ENCODE assay signal across 21 cellular contexts in genomic region chr13:23963947-23964346, GRCh38.
A peak's percentile ranks its signal among the peaks of the same experiment; 100 is the strongest.
DNase-seq lines count a peak whose midpoint lies in the region; ATAC-seq and TF ChIP-seq lines count a peak whose summit lies in the region.
"Had no signal": no experiment of that assay in that cellular context is flagged by ENCODE, and none has a peak within 500 bp of the region (broad histone marks: within the 10 kb centered on the region; RNA-seq: fewer than 3 reads in every experiment).

No MANE protein-coding gene starts in this region.

- H3K36me3 Mint-ChIP-seq in activated naive CD4-positive, alpha-beta T cell treated with anti-CD3 and anti-CD28 coated beads, Interleukin-2, amount 10 ng/mL, durations not matched to agents 7 days and 5 days = no peaks in the 10 kb centered on the region
- H3K36me3 Mint-ChIP-seq in T-cell = no peaks in the 10 kb centered on the region
- H3K36me3 Mint-ChIP-seq: immature natural killer cell, naive B cell had no signal

- peaks cover 5% of the 10 kb centered on the region for H3K4me1 ChIP-seq in colonic mucosa

- no peak for DNase-seq in activated naive CD4-positive, alpha-beta T cell treated with anti-CD3 and anti-CD28 coated beads, Interleukin-2, amount 10 ng/mL, durations not matched to agents 7 days and 5 days
- no peak for DNase-seq in activated naive CD4-positive, alpha-beta T cell treated with anti-CD3 and anti-CD28 coated beads, Interleukin-2, amount 50 U/mL, for 16 hours
- DNase-seq in colonic mucosa = no peak
- DNase-seq in stimulated activated naive CD8-positive, alpha-beta T cell treated with anti-CD3 and anti-CD28 coated beads, Interleukin-15, amount 100 ng/mL, for 72 hours = no peak
- DNase-seq in OCI-M2 (lab: John Stamatoyannopoulos, UW; ENCODE audit: unreplicated experiment) = no peak
- DNase-seq in T-cell = no peak
- DNase-seq: activated CD4-positive, alpha-beta T cell treated with anti-CD3 and anti-CD28 coated beads for 1 hour; activated T-cell treated with anti-CD3 and anti-CD28 coated beads, Interleukin-2, amount 50 U/mL, for 4 hours; caudate nucleus; effector CD4-positive, alpha-beta T cell; immature natural killer cell; naive B cell; NCI-H146; pancreas; sigmoid colon; SK-N-SH; stimulated activated CD4-positive, alpha-beta T cell treated with anti-CD3 and anti-CD28 coated beads, Interleukin-2, amount 100 ng/mL, for 24 hours had no signal

- no peak overlapping the region for H3K4me3 ChIP-seq in colonic mucosa
- H3K4me3 ChIP-seq: esophagus muscularis mucosa, lung, pancreas, sigmoid colon had no signal

- H3K9me3 ChIP-seq in colonic mucosa = no peaks in the 10 kb centered on the region
- H3K9me3 ChIP-seq: esophagus muscularis mucosa, pancreas, sigmoid colon, SK-N-SH had no signal

- intact Hi-C loops in colonic mucosa (cut with DNase I) = no loop called here

- no peak overlapping the region for H3K9ac ChIP-seq in colonic mucosa (ENCODE audit: low read depth in 2 of 2, low read length in 2 of 2)
- H3K9ac ChIP-seq: SK-N-SH had no signal

- ATAC-seq in HG03565 (IDR thresholded peaks at IDR 0.05; ENCODE audit: unreplicated experiment) = peak; percentile 34
- ATAC-seq in stimulated activated naive CD8-positive, alpha-beta T cell treated with anti-CD3 and anti-CD28 coated beads, Interleukin-15, amount 100 ng/mL, for 72 hours = peak; percentile 39
- ATAC-seq in T-cell (replicated peaks in 1 of 4) = no peak
- ATAC-seq in GM19023 (IDR thresholded peaks at IDR 0.05; ENCODE audit: unreplicated experiment) = no peak
- ATAC-seq: pancreas had no signal

- H3K36me3 ChIP-seq in colonic mucosa = no peaks in the 10 kb centered on the region
- H3K36me3 ChIP-seq: esophagus muscularis mucosa, pancreas, sigmoid colon had no signal

- no peaks in the 10 kb centered on the region for H3K27me3 ChIP-seq in colonic mucosa
- H3K27me3 ChIP-seq: esophagus muscularis mucosa, pancreas, sigmoid colon had no signal

- no peaks in the 10 kb centered on the region for H3K9me3 Mint-ChIP-seq in activated naive CD4-positive, alpha-beta T cell treated with anti-CD3 and anti-CD28 coated beads, Interleukin-2, amount 10 ng/mL, durations not matched to agents 7 days and 5 days
- H3K9me3 Mint-ChIP-seq in stimulated activated naive CD8-positive, alpha-beta T cell treated with anti-CD3 and anti-CD28 coated beads, Interleukin-15, amount 100 ng/mL, for 72 hours = no peaks in the 10 kb centered on the region
- H3K9me3 Mint-ChIP-seq in T-cell = no peaks in the 10 kb centered on the region
- H3K9me3 Mint-ChIP-seq: activated T-cell treated with anti-CD3 and anti-CD28 coated beads, Interleukin-2, amount 50 U/mL, for 4 hours; immature natural killer cell; naive B cell had no signal

- H3K27ac ChIP-seq in colonic mucosa = peak overlapping the region; percentile 11
- H3K27ac ChIP-seq: esophagus muscularis mucosa, pancreas, sigmoid colon had no signal

- TF ChIP-seq CTCF in colonic mucosa (IDR thresholded peaks at IDR 0.05) = no peak

- POLR2A ChIA-PET in T-cell (lab: Charles Lee) = no interaction called here

- H3K4me1 Mint-ChIP-seq in activated naive CD4-positive, alpha-beta T cell treated with anti-CD3 and anti-CD28 coated beads, Interleukin-2, amount 10 ng/mL, durations not matched to agents 7 days and 5 days = peaks cover 57% of the 10 kb centered on the region
- peaks cover 52% of the 10 kb centered on the region for H3K4me1 Mint-ChIP-seq in stimulated activated naive CD8-positive, alpha-beta T cell treated with anti-CD3 and anti-CD28 coated beads, Interleukin-15, amount 100 ng/mL, for 72 hours
- peaks cover 12 to 21% (median 14%) of the 10 kb centered on the region in 3 donors for H3K4me1 Mint-ChIP-seq in T-cell

- CTCF ChIA-PET in activated naive CD4-positive, alpha-beta T cell treated with anti-CD3 and anti-CD28 coated beads, Interleukin-2, amount 10 ng/mL, durations not matched to agents 7 days and 5 days (lab: Charles Lee) = interaction anchor here (0.7 to 1.0 kb wide), 2 partner anchors 56 to 82 kb away, joined by 3 read pairs; no protein-coding TSS in a partner anchor
- CTCF ChIA-PET in T-cell (lab: Charles Lee) = interaction anchor here in 1 of 2 donors (0.6 kb wide), 1 partner anchor 262 kb away, joined by 3 read pairs; no protein-coding TSS in a partner anchor

- no peak overlapping the region for H3K4me3 Mint-ChIP-seq in activated naive CD4-positive, alpha-beta T cell treated with anti-CD3 and anti-CD28 coated beads, Interleukin-2, amount 10 ng/mL, durations not matched to agents 7 days and 5 days
- peak overlapping the region in 1 of 2 donors; percentile 36 for H3K4me3 Mint-ChIP-seq in stimulated activated naive CD8-positive, alpha-beta T cell treated with anti-CD3 and anti-CD28 coated beads, Interleukin-15, amount 100 ng/mL, for 72 hours
- H3K4me3 Mint-ChIP-seq in T-cell = no peak overlapping the region
- H3K4me3 Mint-ChIP-seq: activated T-cell treated with anti-CD3 and anti-CD28 coated beads, Interleukin-2, amount 50 U/mL, for 4 hours; immature natural killer cell; naive B cell had no signal

- H3K27ac Mint-ChIP-seq in activated naive CD4-positive, alpha-beta T cell treated with anti-CD3 and anti-CD28 coated beads, Interleukin-2, amount 10 ng/mL, durations not matched to agents 7 days and 5 days = peak overlapping the region; percentile 80
- H3K27ac Mint-ChIP-seq in stimulated activated naive CD8-positive, alpha-beta T cell treated with anti-CD3 and anti-CD28 coated beads, Interleukin-15, amount 100 ng/mL, for 72 hours = no peak overlapping the region
- H3K27ac Mint-ChIP-seq in T-cell = no peak overlapping the region
- H3K27ac Mint-ChIP-seq: naive B cell had no signal

- no peaks in the 10 kb centered on the region for H3K27me3 Mint-ChIP-seq in activated naive CD4-positive, alpha-beta T cell treated with anti-CD3 and anti-CD28 coated beads, Interleukin-2, amount 10 ng/mL, durations not matched to agents 7 days and 5 days
- H3K27me3 Mint-ChIP-seq in stimulated activated naive CD8-positive, alpha-beta T cell treated with anti-CD3 and anti-CD28 coated beads, Interleukin-15, amount 100 ng/mL, for 72 hours = no peaks in the 10 kb centered on the region
- no peaks in the 10 kb centered on the region for H3K27me3 Mint-ChIP-seq in T-cell
- H3K27me3 Mint-ChIP-seq: naive B cell had no signal

Comparison
In these comparisons a context has a peak if more than half of its experiments do, and no peak if none do; other contexts are left out.
1. ATAC-seq: peak in HG03565 (single experiment) and stimulated activated naive CD8-positive, alpha-beta T cell treated with anti-CD3 and anti-CD28 coated beads, Interleukin-15, amount 100 ng/mL, for 72 hours (single experiment); none in T-cell (0 of 4) and GM19023 (single experiment).